Comparison of ENCODE assay signal across 13 cellular contexts in genomic region chr1:224759135-224759534, GRCh38.
A peak's percentile ranks its signal among the peaks of the same experiment; 100 is the strongest.
DNase-seq lines count a peak whose midpoint lies in the region; TF ChIP-seq lines count a peak whose summit lies in the region.
"Had no signal": no experiment of that assay in that cellular context is flagged by ENCODE, and none has a peak within 500 bp of the region (broad histone marks: within the 10 kb centered on the region; RNA-seq: fewer than 3 reads in every experiment).

No MANE protein-coding gene starts in this region.

- H3K18ac ChIP-seq in mesenchymal stem cell (ENCODE audit: low read depth in 1 of 2, low read length in 2 of 2), result no peak overlapping the region

- no peaks in the 10 kb centered on the region for H3K36me3 ChIP-seq in adipocyte (ENCODE audit: control insufficient read depth, insufficient read depth, low read length, severe bottlenecking)
- H3K36me3 ChIP-seq in mesenchymal stem cell (ENCODE audit: control insufficient read depth in 1 of 2, insufficient read depth in 2 of 2, low read depth in 1 of 2, low read length in 2 of 2), result no peaks in the 10 kb centered on the region
- H3K36me3 ChIP-seq in vagina, result no peaks in the 10 kb centered on the region
- H3K36me3 ChIP-seq in tibial artery, result no peaks in the 10 kb centered on the region
- H3K36me3 ChIP-seq in hepatocyte (replicated peaks; ENCODE audit: insufficient read depth, low read depth), result no peaks in the 10 kb centered on the region

- no peak overlapping the region for H2AFZ ChIP-seq in mesenchymal stem cell (ENCODE audit: low read depth, low read length)
- no peak overlapping the region for H2AFZ ChIP-seq in hepatocyte
- H2AFZ ChIP-seq: GM23248 had no signal

- H3K4me3 ChIP-seq in adipocyte (ENCODE audit: low read length) (no peak overlapping the region), mesenchymal stem cell (ENCODE audit: insufficient read depth in 1 of 2, low read depth in 1 of 2, low read length in 2 of 2) (no peak overlapping the region), vagina (no peak overlapping the region), tibial artery (no peak overlapping the region), hepatocyte (no peak overlapping the region)
- H3K4me3 ChIP-seq: GM23248 had no signal

- no peaks in the 10 kb centered on the region for H4K20me1 ChIP-seq in hepatocyte (ENCODE audit: insufficient read depth, poor library complexity, severe bottlenecking)

- H3K79me2 ChIP-seq in hepatocyte, result no peaks in the 10 kb centered on the region

- H2AK5ac ChIP-seq in mesenchymal stem cell (ENCODE audit: low read length, severe bottlenecking), result no peak overlapping the region

- no peak overlapping the region for H2BK120ac ChIP-seq in mesenchymal stem cell (ENCODE audit: low read depth, low read length)

- H3K27me3 ChIP-seq in adipocyte (replicated peaks; ENCODE audit: control insufficient read depth, insufficient read depth, low read length) (no peaks in the 10 kb centered on the region), mesenchymal stem cell (ENCODE audit: control insufficient read depth in 1 of 2, insufficient read depth in 1 of 2, low read length in 2 of 2) (no peaks in the 10 kb centered on the region), vagina (no peaks in the 10 kb centered on the region), tibial artery (no peaks in the 10 kb centered on the region), hepatocyte (no peaks in the 10 kb centered on the region)

- no peaks in the 10 kb centered on the region for H3K9me2 ChIP-seq in hepatocyte (replicated peaks; ENCODE audit: insufficient read depth)

- H3K4ac ChIP-seq in mesenchymal stem cell (ENCODE audit: low read depth in 1 of 2, low read length in 2 of 2), result no peak overlapping the region

- no peak overlapping the region for H2BK12ac ChIP-seq in mesenchymal stem cell (ENCODE audit: low read length in 2 of 2)

- 96% methylated on average over 1 of the region's 1 CpG for WGBS in mesenchymal stem cell
- 91% methylated on average over 1 of the region's 1 CpG for WGBS in hepatocyte (ENCODE audit: low lambda C conversion rate, missing lambda C conversion rate)

- no peak for TF ChIP-seq POLR2A in vagina (IDR thresholded peaks at IDR 0.05)

- H3K4me1 ChIP-seq in adipocyte (ENCODE audit: control insufficient read depth, insufficient read depth, low read length) (peaks cover 39% of the 10 kb centered on the region), mesenchymal stem cell (ENCODE audit: control insufficient read depth, insufficient read depth, low read depth, low read length) (no peaks in the 10 kb centered on the region), vagina (no peaks in the 10 kb centered on the region), tibial artery (no peaks in the 10 kb centered on the region), hepatocyte (ENCODE audit: insufficient read depth) (no peaks in the 10 kb centered on the region)

- TF ChIP-seq CTCF in vagina (IDR thresholded peaks at IDR 0.05), result no peak
- TF ChIP-seq CTCF in tibial artery (IDR thresholded peaks at IDR 0.05), result no peak
- no peak for TF ChIP-seq CTCF in hepatocyte (IDR thresholded peaks at IDR 0.05; ENCODE audit: poor library complexity)

- no peak overlapping the region for H2BK15ac ChIP-seq in mesenchymal stem cell (ENCODE audit: low read depth, poor library complexity, severe bottlenecking)

- H3K9me3 ChIP-seq in adipocyte (ENCODE audit: control insufficient read depth, low read length) (peaks cover 12% of the 10 kb centered on the region), mesenchymal stem cell (ENCODE audit: control insufficient read depth, low read length) (peaks cover 9% of the 10 kb centered on the region), vagina (no peaks in the 10 kb centered on the region), tibial artery (peaks cover 0 to 8% (median 5%) of the 10 kb centered on the region in 3 donors), hepatocyte (ENCODE audit: low read depth) (no peaks in the 10 kb centered on the region)

- H4K8ac ChIP-seq in mesenchymal stem cell (ENCODE audit: low read length), result no peak overlapping the region

- intact Hi-C loops in vagina (cut with DNase I) (no loop called here), tibial artery (cut with DNase I; ENCODE audit: low total_unique reads) (no loop called here)

- H3K14ac ChIP-seq in mesenchymal stem cell (ENCODE audit: low read length in 2 of 2), result no peak overlapping the region

- H3K27ac ChIP-seq in mesenchymal stem cell (ENCODE audit: low read length, poor library complexity, severe bottlenecking) (no peak overlapping the region), vagina (peak overlapping the region; percentile 62), tibial artery (no peak overlapping the region), hepatocyte (no peak overlapping the region)
- H3K27ac ChIP-seq: GM23248 had no signal

- H3K23ac ChIP-seq in mesenchymal stem cell (ENCODE audit: low read length in 2 of 2), result no peak overlapping the region

- no peak overlapping the region for H2BK5ac ChIP-seq in mesenchymal stem cell (ENCODE audit: low read depth, low read length, poor library complexity, severe bottlenecking)

- DNase-seq in adipocyte (ENCODE audit: low read depth) (no peak), mesenchymal stem cell (no peak), vagina (ENCODE audit: extremely low spot score in 2 of 2) (peak in 1 of 2 donors; percentile 22), dermis blood vessel endothelial cell (no peak), tibial artery (no peak), hepatocyte (ENCODE audit: low spot score) (no peak)
- DNase-seq: C1 segment of cervical spinal cord; CD4-positive, alpha-beta memory T cell; COR-L47; DMS153; DND-41; GM23248; H9 had no signal

- H3K9ac ChIP-seq in adipocyte (ENCODE audit: low read length) (peak overlapping the region; percentile 23), mesenchymal stem cell (ENCODE audit: low read length) (peak overlapping the region; percentile 54)
- H3K9ac ChIP-seq: GM23248 had no signal

- H3K4me2 ChIP-seq in mesenchymal stem cell (ENCODE audit: low read length, poor library complexity, severe bottlenecking) (no peak overlapping the region), hepatocyte (no peak overlapping the region)

- H4K91ac ChIP-seq in mesenchymal stem cell (ENCODE audit: low read length), result no peak overlapping the region

- H3K79me1 ChIP-seq in mesenchymal stem cell (replicated peaks; ENCODE audit: low read length, poor library complexity, severe bottlenecking), result no peaks in the 10 kb centered on the region
